8 cellular contexts compared by ENCODE assay signal in genomic region chr19:2648528-2648937, GRCh38.
A peak's percentile ranks its signal among the peaks of the same experiment; 100 is the strongest.
DNase-seq lines count a peak whose midpoint lies in the region; ATAC-seq and FAIRE-seq lines count a peak whose summit lies in the region.

No MANE protein-coding gene starts in this region.

- no peak for ATAC-seq in GM19463 (IDR thresholded peaks at IDR 0.05; ENCODE audit: unreplicated experiment)

- intact Hi-C loops in posterior cingulate gyrus (cut with DNase I) = loop anchor here (1.0 to 5.0 kb wide), 2 partner anchors 101 to 239 kb away; no protein-coding TSS in a partner anchor

- no peaks in the 10 kb centered on the region for H3K9me3 ChIP-seq in SK-N-MC (ENCODE audit: low read depth, low read length)

- H3K9ac ChIP-seq in SK-N-MC (ENCODE audit: insufficient read length) = no peak overlapping the region

- H3K4me3 ChIP-seq in SK-N-MC = no peak overlapping the region

- FAIRE-seq in urothelium cell line (lab: Jason Lieb, UNC) = no peak

- no peaks in the 10 kb centered on the region for H3K36me3 ChIP-seq in SK-N-MC (ENCODE audit: insufficient read depth, low read length)

- peak; percentile 70 for DNase-seq in GF-D8 (lab: John Stamatoyannopoulos, UW)
- DNase-seq in MV-4-11 (lab: John Stamatoyannopoulos, UW) = peak; percentile 84
- peak; percentile 37 for DNase-seq in SK-N-MC (ENCODE audit: low read depth, low spot score)
- peak; percentile 79 for DNase-seq in activated naive CD4-positive, alpha-beta T cell treated with Interleukin-2 at 50 U/mL for 16 hours
- peak; percentile 74 for DNase-seq in glomerular visceral epithelial cell (ENCODE audit: extremely low spot score)
- DNase-seq in posterior cingulate gyrus = peak; percentile 67 to 98 (median 85)
- peak; percentile 73 for DNase-seq in urothelium cell line (ENCODE audit: low spot score)

- no peak overlapping the region for H3K27ac ChIP-seq in SK-N-MC
